Comparison of ENCODE assay signal across 10 cellular contexts in genomic region chr1:54227091-54227602, GRCh38. TPM values are rescaled to one million over a fixed set of nuclear protein-coding genes. Genes with fewer than 3 reads are reported as not detected.
DNase-seq lines count a peak whose midpoint lies in the region; ATAC-seq and TF ChIP-seq lines count a peak whose summit lies in the region.
"Had no signal": no experiment of that assay in that cellular context is flagged by ENCODE, and none has a peak within 500 bp of the region (broad histone marks: within the 10 kb centered on the region; RNA-seq: fewer than 3 reads in every experiment).

No MANE protein-coding gene starts in this region.

- H3K9me3 Mint-ChIP-seq in activated CD8-positive, alpha-beta memory T cell treated with anti-CD3 and anti-CD28 coated beads, Interleukin-2, amount 10 ng/mL, durations not matched to agents 7 days and 5 days (ENCODE audit: low read depth) = no peaks in the 10 kb centered on the region
- peaks cover 54% of the 10 kb centered on the region for H3K9me3 Mint-ChIP-seq in glutamatergic neuron (ENCODE audit: unreplicated experiment)
- no peaks in the 10 kb centered on the region for H3K9me3 Mint-ChIP-seq in stimulated activated memory B cell treated with anti-CD40 and anti-IgM and Interleukin-4, amounts not matched to agents 10 μg/mL and 1 μg/mL and 100 μg/mL, for 72 hours

- no peak for TF ChIP-seq POLR2A in thyroid gland (IDR thresholded peaks at IDR 0.05)

- peak overlapping the region in 1 of 3 donors; percentile 54 for H3K27ac ChIP-seq in thyroid gland

- H3K27ac Mint-ChIP-seq in activated CD8-positive, alpha-beta memory T cell treated with anti-CD3 and anti-CD28 coated beads, Interleukin-2, amount 10 ng/mL, durations not matched to agents 7 days and 5 days = peak overlapping the region; percentile 56
- peak overlapping the region; percentile 59 for H3K27ac Mint-ChIP-seq in glutamatergic neuron (ENCODE audit: unreplicated experiment)
- H3K27ac Mint-ChIP-seq in stimulated activated memory B cell treated with anti-CD40 and anti-IgM and Interleukin-4, amounts not matched to agents 10 μg/mL and 1 μg/mL and 100 μg/mL, for 72 hours = no peak overlapping the region

- H3K27me3 Mint-ChIP-seq in activated CD8-positive, alpha-beta memory T cell treated with anti-CD3 and anti-CD28 coated beads, Interleukin-2, amount 10 ng/mL, durations not matched to agents 7 days and 5 days = no peaks in the 10 kb centered on the region
- H3K27me3 Mint-ChIP-seq in glutamatergic neuron (ENCODE audit: unreplicated experiment) = peaks cover 47% of the 10 kb centered on the region
- H3K27me3 Mint-ChIP-seq in stimulated activated memory B cell treated with anti-CD40 and anti-IgM and Interleukin-4, amounts not matched to agents 10 μg/mL and 1 μg/mL and 100 μg/mL, for 72 hours = no peaks in the 10 kb centered on the region

- no peak for DNase-seq in activated CD8-positive, alpha-beta memory T cell treated with anti-CD3 and anti-CD28 coated beads, Interleukin-2, amount 10 ng/mL, durations not matched to agents 7 days and 5 days
- no peak for DNase-seq in activated CD8-positive, alpha-beta memory T cell treated with anti-CD3 and anti-CD28 coated beads for 24 hours
- peak; percentile 22 for DNase-seq in SK-MEL-5 (ENCODE audit: low read depth, low spot score)
- DNase-seq in glutamatergic neuron = no peak
- peak; percentile 77 to 79 for DNase-seq in thyroid gland
- DNase-seq: SW 1271 had no signal

- no peaks in the 10 kb centered on the region for H3K36me3 ChIP-seq in thyroid gland

- no peak overlapping the region for H3K4me3 Mint-ChIP-seq in activated CD8-positive, alpha-beta memory T cell treated with anti-CD3 and anti-CD28 coated beads, Interleukin-2, amount 10 ng/mL, durations not matched to agents 7 days and 5 days
- no peak overlapping the region for H3K4me3 Mint-ChIP-seq in glutamatergic neuron (ENCODE audit: unreplicated experiment)
- H3K4me3 Mint-ChIP-seq in stimulated activated memory B cell treated with anti-CD40 and anti-IgM and Interleukin-4, amounts not matched to agents 10 μg/mL and 1 μg/mL and 100 μg/mL, for 72 hours = no peak overlapping the region

- peaks cover 38% of the 10 kb centered on the region for H3K4me1 Mint-ChIP-seq in activated CD8-positive, alpha-beta memory T cell treated with anti-CD3 and anti-CD28 coated beads, Interleukin-2, amount 10 ng/mL, durations not matched to agents 7 days and 5 days
- H3K4me1 Mint-ChIP-seq in glutamatergic neuron (ENCODE audit: low read depth, unreplicated experiment) = peaks cover 44% of the 10 kb centered on the region
- H3K4me1 Mint-ChIP-seq in stimulated activated memory B cell treated with anti-CD40 and anti-IgM and Interleukin-4, amounts not matched to agents 10 μg/mL and 1 μg/mL and 100 μg/mL, for 72 hours = no peaks in the 10 kb centered on the region

- CTCF ChIA-PET in activated CD8-positive, alpha-beta memory T cell treated with anti-CD3 and anti-CD28 coated beads, Interleukin-2, amount 10 ng/mL, durations not matched to agents 7 days and 5 days (lab: Charles Lee) = interaction anchor here (1.2 to 1.7 kb wide), 3 partner anchors 19 to 262 kb away, joined by 3 to 6 read pairs (median 3); no protein-coding TSS in a partner anchor

- intact Hi-C loops in thyroid gland (cut with DNase I) = no loop called here

- WGBS in thyroid gland, 2 donors = 43 to 48% methylated on average over 5 to 8 of the region's 8 CpGs

- H3K27me3 ChIP-seq in thyroid gland = no peaks in the 10 kb centered on the region

- peaks cover 16 to 23% of the 10 kb centered on the region in 2 donors for H3K4me1 ChIP-seq in thyroid gland

- in situ Hi-C loops in SK-MEL-5 (cut with HindIII; ENCODE audit: low pct_unique_long_range_greater_than_20kb, low sequenced_read_pairs) = no loop called here

- no peaks in the 10 kb centered on the region for H3K9me3 ChIP-seq in thyroid gland

- ATAC-seq in activated CD8-positive, alpha-beta memory T cell treated with anti-CD3 and anti-CD28 coated beads, Interleukin-2, amount 10 ng/mL, durations not matched to agents 7 days and 5 days = no peak
- no peak for ATAC-seq in stimulated activated memory B cell treated with anti-CD40 and anti-IgM and Interleukin-4, amounts not matched to agents 10 μg/mL and 1 μg/mL and 100 μg/mL, for 72 hours
- ATAC-seq in GM21447 (IDR thresholded peaks at IDR 0.05; ENCODE audit: unreplicated experiment) (no peak), GM18511 (IDR thresholded peaks at IDR 0.05; ENCODE audit: unreplicated experiment) (no peak)

- no peak for TF ChIP-seq CTCF in glutamatergic neuron (IDR thresholded peaks at IDR 0.05; ENCODE audit: partially characterized antibody, unreplicated experiment)
- TF ChIP-seq CTCF in thyroid gland (IDR thresholded peaks at IDR 0.05) = no peak

- peaks cover 15% of the 10 kb centered on the region for H3K36me3 Mint-ChIP-seq in activated CD8-positive, alpha-beta memory T cell treated with anti-CD3 and anti-CD28 coated beads, Interleukin-2, amount 10 ng/mL, durations not matched to agents 7 days and 5 days
- H3K36me3 Mint-ChIP-seq in glutamatergic neuron (ENCODE audit: unreplicated experiment) = peaks cover 9% of the 10 kb centered on the region
- H3K36me3 Mint-ChIP-seq in stimulated activated memory B cell treated with anti-CD40 and anti-IgM and Interleukin-4, amounts not matched to agents 10 μg/mL and 1 μg/mL and 100 μg/mL, for 72 hours = peaks cover 5% of the 10 kb centered on the region

- H3K4me3 ChIP-seq in thyroid gland (replicated peaks in 1 of 3) = no peak overlapping the region
- H3K4me3 ChIP-seq: skin epidermis had no signal

RNA-seq across cellular contexts. Expression of gene MRPL37, which starts 27.2 kb away (rescaled TPM):
- 100 to 1,000 TPM; 122 to 147 TPM for total RNA-seq in activated CD8-positive, alpha-beta memory T cell treated with anti-CD3 and anti-CD28 coated beads, Interleukin-2, amount 10 ng/mL, durations not matched to agents 7 days and 5 days
- 103 and 118 TPM in 2 replicates for total RNA-seq in SK-MEL-5 (2014; rRNA removed; shearing (Covaris generic))
- 147 and 169 TPM in 2 replicates for polyA plus RNA-seq in SK-MEL-5 (2015; cell fraction: cytosol; rRNA removed)
- polyA plus RNA-seq in SK-MEL-5 (2015; cell fraction: nucleus; rRNA removed) = 36.5 and 39.9 TPM in 2 replicates
- total RNA-seq in glutamatergic neuron (ENCODE audit: unreplicated experiment) = 50.9 TPM
- total RNA-seq in thyroid gland = 10 to 100 TPM; 29.8 to 71.3 (median 48.0) TPM

RNA-seq across cellular contexts. Expression of gene CYB5RL, which starts 27.3 kb away (rescaled TPM):
- 10 to 100 TPM; 14.5 to 17.0 TPM for total RNA-seq in activated CD8-positive, alpha-beta memory T cell treated with anti-CD3 and anti-CD28 coated beads, Interleukin-2, amount 10 ng/mL, durations not matched to agents 7 days and 5 days
- total RNA-seq in SK-MEL-5 (2014; rRNA removed; shearing (Covaris generic)) = 4.5 and 5.0 TPM in 2 replicates
- 5.3 and 6.8 TPM in 2 replicates for polyA plus RNA-seq in SK-MEL-5 (2015; cell fraction: cytosol; rRNA removed)
- polyA plus RNA-seq in SK-MEL-5 (2015; cell fraction: nucleus; rRNA removed) = 11.1 and 14.6 TPM in 2 replicates
- 6.8 TPM for total RNA-seq in glutamatergic neuron (ENCODE audit: unreplicated experiment)
- total RNA-seq in thyroid gland = 1 to 10 TPM; 3.7 to 6.2 (median 5.2) TPM

Comparison
In these comparisons a context has a peak if more than half of its experiments do, and no peak if none do; other contexts are left out.
1. DNase-seq: peak in SK-MEL-5 (single experiment) and thyroid gland (2 of 2); none in activated CD8-positive, alpha-beta memory T cell treated with anti-CD3 and anti-CD28 coated beads, Interleukin-2, amount 10 ng/mL, durations not matched to agents 7 days and 5 days (single experiment), activated CD8-positive, alpha-beta memory T cell treated with anti-CD3 and anti-CD28 coated beads for 24 hours (single experiment) and glutamatergic neuron (single experiment).